ENCODE assay signal across 8 cellular contexts in the genomic region with DNA sequence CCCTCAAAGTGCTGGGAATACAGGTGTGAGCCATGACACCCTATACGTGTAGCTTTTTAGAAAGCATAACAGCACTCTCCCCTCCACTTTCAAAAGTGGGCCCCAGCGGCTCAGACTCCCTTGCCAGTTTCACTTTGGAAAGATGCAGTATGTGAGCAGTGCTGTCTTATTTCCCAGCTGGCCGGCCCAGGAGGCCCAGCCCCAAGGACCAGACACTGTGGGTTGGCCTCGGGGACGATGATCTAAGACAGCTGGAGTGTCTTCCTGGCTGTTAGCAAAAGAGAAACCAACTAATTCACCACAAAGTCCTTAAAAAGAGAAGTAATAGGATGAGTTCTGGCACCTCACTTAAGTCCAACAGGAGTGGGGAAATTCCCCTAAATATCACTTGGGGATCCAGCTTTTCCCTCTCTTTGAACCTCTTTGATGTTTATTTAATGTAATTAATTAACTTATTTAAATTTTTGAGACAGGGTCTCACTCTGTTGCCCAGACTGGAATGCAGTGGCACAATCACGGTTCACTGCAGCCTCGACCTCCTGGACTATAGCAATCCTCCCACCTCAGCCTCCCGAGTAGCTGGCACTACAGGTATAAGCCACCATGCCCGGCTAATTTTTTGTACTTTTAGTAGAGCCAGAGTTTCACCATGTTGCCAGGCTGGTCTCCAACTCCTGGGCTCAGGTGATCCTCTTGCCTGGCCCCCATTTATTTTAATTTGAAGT. TPM values are rescaled to one million over a fixed set of nuclear protein-coding genes. Genes with fewer than 3 reads are reported as not detected.
A peak's percentile ranks its signal among the peaks of the same experiment; 100 is the strongest.
DNase-seq lines count a peak whose midpoint lies in the region; ATAC-seq and TF ChIP-seq lines count a peak whose summit lies in the region.

No MANE protein-coding gene starts in this region.

- H2BK120ac ChIP-seq in H9 (ENCODE audit: low read depth, low read length, poor library complexity, severe bottlenecking), result no peak overlapping the region

- H2BK20ac ChIP-seq in H9 (ENCODE audit: low read depth, low read length, poor library complexity, severe bottlenecking), result no peak overlapping the region

- H4K91ac ChIP-seq in H9 (ENCODE audit: insufficient read length, low read depth, low read length), result no peak overlapping the region

- H3K27me3 Mint-ChIP-seq in chondrocyte (ENCODE audit: low read depth) (no peaks in the 10 kb centered on the region), H9 (ENCODE audit: low read depth) (no peaks in the 10 kb centered on the region; the same call in 1 of the 2 replicates), endothelial cell (ENCODE audit: unreplicated experiment) (peaks cover 8% of the 10 kb centered on the region)

- peaks cover 19% of the 10 kb centered on the region for H3F3A ChIP-seq in MM.1S (ENCODE audit: insufficient read depth, low read length)

- peak overlapping the region; percentile 68; the same call in 1 of the 2 replicates for H2AFZ ChIP-seq in MM.1S (ENCODE audit: low read length)
- H2AFZ ChIP-seq in H9 (ENCODE audit: low read length), result no peak overlapping the region

- H3K27ac ChIP-seq in MM.1S (ENCODE audit: low read length), result peak overlapping the region; percentile 80; the same call in 1 of the 2 replicates
- peak overlapping the region; percentile 35 to 67 for H3K27ac ChIP-seq in mucosa of rectum (ENCODE audit: low read depth in 2 of 2, low read length in 2 of 2)
- no peak overlapping the region for H3K27ac ChIP-seq in H9 (ENCODE audit: insufficient read length, low read depth, low read length)

- H4K5ac ChIP-seq in H9 (ENCODE audit: insufficient read length, low read depth, low read length), result no peak overlapping the region

- peak overlapping the region; percentile 42; the same call in 1 of the 2 replicates for H3K9ac ChIP-seq in MM.1S (ENCODE audit: low read length)
- no peak overlapping the region for H3K9ac ChIP-seq in mucosa of rectum (ENCODE audit: low read depth in 1 of 2, low read length in 2 of 2)
- no peak overlapping the region for H3K9ac ChIP-seq in H9 (ENCODE audit: extremely low read depth, insufficient read length, low read length)

- H2AK5ac ChIP-seq in H9 (ENCODE audit: insufficient read length, low read length), result no peak overlapping the region

- WGBS in H9 (ENCODE audit: extremely low coverage, insufficient read length, low lambda C conversion rate), result no CpG with 5 or more reads among the region's 9 CpGs

- H3K79me2 ChIP-seq in MM.1S (ENCODE audit: low read length), result no peaks in the 10 kb centered on the region
- H3K79me2 ChIP-seq in H9 (ENCODE audit: insufficient read depth, low read length), result no peaks in the 10 kb centered on the region

- H3K27me3 ChIP-seq in MM.1S (replicated peaks; ENCODE audit: insufficient read depth, low read length), result no peaks in the 10 kb centered on the region
- H3K27me3 ChIP-seq in mucosa of rectum (ENCODE audit: control insufficient read depth in 2 of 2, insufficient read depth in 2 of 2, low read length in 2 of 2), result peaks cover 0 to 3% of the 10 kb centered on the region in 2 donors
- H3K27me3 ChIP-seq in H9 (ENCODE audit: insufficient read depth, low read length), result no peaks in the 10 kb centered on the region
- no peaks in the 10 kb centered on the region for H3K27me3 ChIP-seq in BE2C

- H4K8ac ChIP-seq in H9 (replicated peaks; ENCODE audit: insufficient read length, low read depth, low read length), result no peak overlapping the region

- H3K36me3 Mint-ChIP-seq in chondrocyte (ENCODE audit: low read depth), result no peaks in the 10 kb centered on the region
- 0 out of 7 replicates have a peak, but pooled peaks cover 0 to 6% (median 0%) of the 10 kb centered on the region in 3 experiments for H3K36me3 Mint-ChIP-seq in H9 (ENCODE audit: insufficient read depth in 1 of 3, low read depth in 3 of 3)
- no peaks in the 10 kb centered on the region for H3K36me3 Mint-ChIP-seq in endothelial cell (ENCODE audit: low read depth, unreplicated experiment)

- H3K14ac ChIP-seq in H9 (ENCODE audit: insufficient read depth, low read length), result no peak overlapping the region

- H3K36me3 ChIP-seq in MM.1S (replicated peaks; ENCODE audit: insufficient read depth, low read length) (no peaks in the 10 kb centered on the region), mucosa of rectum (ENCODE audit: control insufficient read depth in 2 of 2, insufficient read depth in 2 of 2, low read length in 2 of 2) (no peaks in the 10 kb centered on the region), BE2C (no peaks in the 10 kb centered on the region)

- DNase-seq in EH (ENCODE audit: low read depth), result peak; percentile 95
- DNase-seq in MM.1S, result peak; percentile 94
- DNase-seq in chondrocyte (ENCODE audit: low spot score), result no peak
- no peak for DNase-seq in H9
- no peak for DNase-seq in endothelial cell (ENCODE audit: low spot score)
- no peak for DNase-seq in BE2C

- no peak overlapping the region for H3K4ac ChIP-seq in H9 (ENCODE audit: low read depth, low read length)

- H3K23ac ChIP-seq in H9 (ENCODE audit: insufficient read length, low read depth, low read length), result no peak overlapping the region

- ATAC-seq in GM21529 (IDR thresholded peaks at IDR 0.05; ENCODE audit: unreplicated experiment), result peak; percentile 95

- peaks cover 45% of the 10 kb centered on the region for H3K4me1 Mint-ChIP-seq in chondrocyte (ENCODE audit: low read depth)
- peaks cover 34 to 40% of the 10 kb centered on the region in 2 experiments for H3K4me1 Mint-ChIP-seq in H9
- H3K4me1 Mint-ChIP-seq in endothelial cell (ENCODE audit: unreplicated experiment), result peaks cover 30% of the 10 kb centered on the region

- H3K27ac Mint-ChIP-seq in chondrocyte (ENCODE audit: unreplicated experiment), result peak overlapping the region; percentile 86
- no peak overlapping the region; a peak in 1 of 7 replicates for H3K27ac Mint-ChIP-seq in H9
- no peak overlapping the region for H3K27ac Mint-ChIP-seq in endothelial cell (ENCODE audit: unreplicated experiment)

- H4K20me1 ChIP-seq in MM.1S (ENCODE audit: insufficient read depth, low read length), result no peaks in the 10 kb centered on the region
- H4K20me1 ChIP-seq in H9 (ENCODE audit: control insufficient read depth, insufficient read depth, insufficient read length), result no peaks in the 10 kb centered on the region

- no peak overlapping the region for H3T11ph ChIP-seq in H9 (ENCODE audit: low read length)

- H3K9me3 Mint-ChIP-seq in chondrocyte (ENCODE audit: low read depth) (no peaks in the 10 kb centered on the region), H9 (peaks cover 5 to 7% of the 10 kb centered on the region in 2 experiments), endothelial cell (ENCODE audit: unreplicated experiment) (no peaks in the 10 kb centered on the region)

- H3K4me3 Mint-ChIP-seq in chondrocyte (ENCODE audit: unreplicated experiment) (peak overlapping the region; percentile 28), H9 (no peak overlapping the region), endothelial cell (ENCODE audit: unreplicated experiment) (no peak overlapping the region)

- H3K4me3 ChIP-seq in MM.1S (ENCODE audit: low read length) (peak overlapping the region; percentile 42), mucosa of rectum (ENCODE audit: low read length in 2 of 2) (peak overlapping the region in 1 of 2 donors; percentile 20), BE2C (ENCODE audit: low read depth, low read length) (no peak overlapping the region)

- TF ChIP-seq CTCF in MM.1S (IDR thresholded peaks at IDR 0.05; ENCODE audit: low read length), result no peak
- TF ChIP-seq CTCF in chondrocyte (IDR thresholded peaks at IDR 0.05), result no peak
- no peak for TF ChIP-seq CTCF in H9 (conservative IDR thresholded peaks at IDR 0.05)
- TF ChIP-seq CTCF in endothelial cell (IDR thresholded peaks at IDR 0.05; ENCODE audit: unreplicated experiment), result no peak
- no peak for TF ChIP-seq CTCF in BE2C (IDR thresholded peaks at IDR 0.05; ENCODE audit: low read depth, low read length)

- peaks cover 13% of the 10 kb centered on the region for H3K4me1 ChIP-seq in MM.1S (ENCODE audit: low read length)
- H3K4me1 ChIP-seq in mucosa of rectum (ENCODE audit: control insufficient read depth in 2 of 2, insufficient read depth in 2 of 2, low read length in 2 of 2), result peaks cover 11 to 17% of the 10 kb centered on the region in 2 donors
- H3K4me1 ChIP-seq in H9 (ENCODE audit: insufficient read depth, low read length), result peaks cover 4% of the 10 kb centered on the region; the same call in 1 of the 2 replicates
- H3K4me1 ChIP-seq in BE2C, result no peaks in the 10 kb centered on the region

- H3K79me1 ChIP-seq in H9 (ENCODE audit: insufficient read depth, low read depth, low read length, poor library complexity, severe bottlenecking), result no peaks in the 10 kb centered on the region

- no peaks in the 10 kb centered on the region for H3K23me2 ChIP-seq in H9 (ENCODE audit: insufficient read length, low read depth, low read length, poor library complexity, severe bottlenecking)

- H3K9me3 ChIP-seq in MM.1S (replicated peaks; ENCODE audit: insufficient read depth, low read length) (no peaks in the 10 kb centered on the region), mucosa of rectum (ENCODE audit: control insufficient read depth in 2 of 2, low read length in 2 of 2) (no peaks in the 10 kb centered on the region), H9 (ENCODE audit: control insufficient read depth, low read depth, low read length) (no peaks in the 10 kb centered on the region), BE2C (no peaks in the 10 kb centered on the region)

- H3K18ac ChIP-seq in H9 (ENCODE audit: insufficient read length, low read depth, low read length), result no peak overlapping the region

- H3K9me2 ChIP-seq in MM.1S (replicated peaks; ENCODE audit: insufficient read depth, low read length), result no peaks in the 10 kb centered on the region

- H3K56ac ChIP-seq in H9 (ENCODE audit: insufficient read length, low read depth, low read length), result no peak overlapping the region

- H2BK15ac ChIP-seq in H9 (ENCODE audit: low read depth, low read length), result no peak overlapping the region

- no peak overlapping the region for H2BK12ac ChIP-seq in H9 (ENCODE audit: insufficient read length, low read depth, low read length)

- no peak overlapping the region for H2BK5ac ChIP-seq in H9 (ENCODE audit: insufficient read length, low read length)

- H3K4me2 ChIP-seq in MM.1S (ENCODE audit: low read depth, low read length) (peak overlapping the region; percentile 67), H9 (ENCODE audit: insufficient read depth, insufficient read length, low read length) (no peak overlapping the region)

RNA-seq across cellular contexts. Expression of gene CLIC4, which starts 17.6 kb away (rescaled TPM):
- total RNA-seq in chondrocyte, result 282 to 430 TPM (median 411 TPM) in 3 replicates
- total RNA-seq in H9 (2021), result 230 and 240 TPM in 2 replicates
- 109 TPM for total RNA-seq in endothelial cell (ENCODE audit: unreplicated experiment)
- polyA plus RNA-seq in BE2C (2012; ENCODE audit: insufficient read depth, insufficient read length, low read depth), result 73.5 TPM

Comparison
In these comparisons a context has a peak if more than half of its experiments do, and no peak if none do; other contexts are left out.
1. DNase-seq: peak in EH (single experiment) and MM.1S (single experiment); none in chondrocyte (single experiment), H9 (single experiment), endothelial cell (single experiment) and BE2C (single experiment).